Comparison of ENCODE assay signal across 15 cellular contexts in the genomic region with DNA sequence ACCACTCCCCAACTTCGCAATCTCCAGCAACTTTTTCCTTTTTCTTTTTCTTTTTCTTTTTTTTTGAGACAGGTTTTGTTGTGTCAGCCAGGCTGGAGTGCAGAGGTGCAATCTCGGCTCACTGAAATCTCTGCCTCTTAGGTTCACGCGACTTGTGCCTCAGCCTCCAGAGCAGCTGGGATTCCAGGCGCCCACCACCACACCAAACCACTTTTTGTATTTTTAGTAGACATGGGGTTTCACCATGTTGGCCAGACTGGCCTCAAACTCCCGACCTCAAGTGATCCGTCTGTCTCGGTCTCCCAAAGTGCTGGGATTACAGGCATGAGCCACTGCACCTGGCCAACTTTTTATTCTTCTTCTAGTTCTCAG. TPM values are rescaled to one million over a fixed set of nuclear protein-coding genes. Genes with fewer than 3 reads are reported as not detected.
DNase-seq lines count a peak whose midpoint lies in the region; ATAC-seq and TF ChIP-seq lines count a peak whose summit lies in the region.
"Had no signal": no experiment of that assay in that cellular context is flagged by ENCODE, and none has a peak within 500 bp of the region (broad histone marks: within the 10 kb centered on the region; RNA-seq: fewer than 3 reads in every experiment).

No MANE protein-coding gene starts in this region.

- H3K23ac ChIP-seq in mesenchymal stem cell (ENCODE audit: low read length in 2 of 2): no peak overlapping the region

- no peak overlapping the region for H4K91ac ChIP-seq in mesenchymal stem cell (ENCODE audit: low read length)

- H3K4me1 ChIP-seq in Caco-2 (peaks cover 6% of the 10 kb centered on the region; the same call in 1 of the 2 replicates), mesenchymal stem cell (ENCODE audit: control insufficient read depth, insufficient read depth, low read depth, low read length) (peaks cover 9% of the 10 kb centered on the region)
- H3K4me1 ChIP-seq: HAP-1, transverse colon had no signal

- H3K36me3 Mint-ChIP-seq in Caco-2 (ENCODE audit: insufficient read depth, unreplicated experiment): no peaks in the 10 kb centered on the region
- H3K36me3 Mint-ChIP-seq: activated naive CD4-positive, alpha-beta T cell treated with anti-CD3 and anti-CD28 coated beads, Interleukin-2, amount 50 U/mL, for 24 hours had no signal

- H3K4me1 Mint-ChIP-seq in Caco-2 (ENCODE audit: low read depth, unreplicated experiment): peaks cover 13% of the 10 kb centered on the region
- H3K4me1 Mint-ChIP-seq: activated naive CD4-positive, alpha-beta T cell treated with anti-CD3 and anti-CD28 coated beads, Interleukin-2, amount 50 U/mL, for 24 hours had no signal

- TF ChIP-seq CTCF in Caco-2 (IDR thresholded peaks at IDR 0.05; ENCODE audit: insufficient read depth in 1 of 2, low read depth in 1 of 2, low read length in 1 of 2, severe bottlenecking in 1 of 2, unreplicated experiment in 1 of 2): no peak

- no peak overlapping the region for H3K14ac ChIP-seq in mesenchymal stem cell (ENCODE audit: low read length in 2 of 2)

- no peak overlapping the region for H2BK15ac ChIP-seq in mesenchymal stem cell (ENCODE audit: low read depth, poor library complexity, severe bottlenecking)

- H3K36me3 ChIP-seq in Caco-2 (ENCODE audit: control insufficient read depth, insufficient read depth, low read length): no peaks in the 10 kb centered on the region
- H3K36me3 ChIP-seq in mesenchymal stem cell (ENCODE audit: control insufficient read depth in 1 of 2, insufficient read depth in 2 of 2, low read depth in 1 of 2, low read length in 2 of 2): no peaks in the 10 kb centered on the region
- H3K36me3 ChIP-seq: cardiac muscle cell, HAP-1, transverse colon had no signal

- peak overlapping the region; percentile 36 for H3K27ac ChIP-seq in mesenchymal stem cell (ENCODE audit: low read length, poor library complexity, severe bottlenecking)
- H3K27ac ChIP-seq: cardiac muscle cell, transverse colon had no signal

- no peak overlapping the region for H3K4me3 Mint-ChIP-seq in Caco-2 (ENCODE audit: unreplicated experiment)
- H3K4me3 Mint-ChIP-seq: activated naive CD4-positive, alpha-beta T cell treated with anti-CD3 and anti-CD28 coated beads, Interleukin-2, amount 50 U/mL, for 24 hours had no signal

- H4K8ac ChIP-seq in mesenchymal stem cell (ENCODE audit: low read length): no peak overlapping the region

- H3K9me3 ChIP-seq in Caco-2 (no peaks in the 10 kb centered on the region), mesenchymal stem cell (ENCODE audit: control insufficient read depth, low read length) (no peaks in the 10 kb centered on the region)
- H3K9me3 ChIP-seq: HAP-1, transverse colon had no signal

- H2AFZ ChIP-seq in mesenchymal stem cell (ENCODE audit: low read depth, low read length): no peak overlapping the region

- H2BK12ac ChIP-seq in mesenchymal stem cell (ENCODE audit: low read length in 2 of 2): no peak overlapping the region

- no peak overlapping the region for H3K4me2 ChIP-seq in mesenchymal stem cell (ENCODE audit: low read length, poor library complexity, severe bottlenecking)

- H2BK5ac ChIP-seq in mesenchymal stem cell (ENCODE audit: low read depth, low read length, poor library complexity, severe bottlenecking): no peak overlapping the region

- H3K18ac ChIP-seq in mesenchymal stem cell (ENCODE audit: low read depth in 1 of 2, low read length in 2 of 2): no peak overlapping the region

- peak overlapping the region; percentile 58 for H3K27ac Mint-ChIP-seq in Caco-2 (ENCODE audit: unreplicated experiment)
- H3K27ac Mint-ChIP-seq: activated naive CD4-positive, alpha-beta T cell treated with anti-CD3 and anti-CD28 coated beads, Interleukin-2, amount 50 U/mL, for 24 hours had no signal

- no TSS peak for BruUV-seq in Caco-2 (replicated peaks; lab: Mats Ljungman, UMichigan)

- H3K27me3 ChIP-seq in Caco-2 (replicated peaks; ENCODE audit: control insufficient read depth, insufficient read depth, low read length) (no peaks in the 10 kb centered on the region), mesenchymal stem cell (ENCODE audit: control insufficient read depth in 1 of 2, insufficient read depth in 1 of 2, low read length in 2 of 2) (no peaks in the 10 kb centered on the region)
- H3K27me3 ChIP-seq: cardiac muscle cell, transverse colon had no signal

- peaks cover 10% of the 10 kb centered on the region for H3K79me1 ChIP-seq in mesenchymal stem cell (replicated peaks; ENCODE audit: low read length, poor library complexity, severe bottlenecking)

- 95% methylated on average over 7 of the region's 8 CpGs for WGBS in mesenchymal stem cell

- H3K9me3 Mint-ChIP-seq in Caco-2 (ENCODE audit: unreplicated experiment): no peaks in the 10 kb centered on the region
- H3K9me3 Mint-ChIP-seq: activated naive CD4-positive, alpha-beta T cell treated with anti-CD3 and anti-CD28 coated beads, Interleukin-2, amount 50 U/mL, for 24 hours had no signal

- DNase-seq in Caco-2: no peak
- DNase-seq in mesenchymal stem cell: no peak
- DNase-seq in SKM-1 (lab: John Stamatoyannopoulos, UW; ENCODE audit: unreplicated experiment): no peak
- DNase-seq in SIG-M5 (lab: John Stamatoyannopoulos, UW): no peak
- DNase-seq in ACHN: no peak
- DNase-seq: kidney glomerular epithelial cell; NCI-H2029 treated with DMSO at 0.1 percent for 48 hours; stimulated activated CD4-positive, alpha-beta T cell treated with anti-CD3 and anti-CD28 coated beads, Interleukin-2, amount 100 ng/mL, for 24 hours; transverse colon had no signal

- H3K4me3 ChIP-seq in Caco-2 (ENCODE audit: low read depth, low read length) (no peak overlapping the region), mesenchymal stem cell (ENCODE audit: insufficient read depth in 1 of 2, low read depth in 1 of 2, low read length in 2 of 2) (no peak overlapping the region)
- H3K4me3 ChIP-seq: cardiac muscle cell, HAP-1, transverse colon had no signal

- intact Hi-C loops in Caco-2 (cut with micrococcal nuclease; ENCODE audit: unreplicated experiment): no loop called here

- H3K9ac ChIP-seq in mesenchymal stem cell (ENCODE audit: low read length): no peak overlapping the region

- POLR2A ChIA-PET in Caco-2 (lab: Charles Lee): no interaction called here

- no peak overlapping the region for H2AK5ac ChIP-seq in mesenchymal stem cell (ENCODE audit: low read length, severe bottlenecking)

- no peaks in the 10 kb centered on the region for H3K27me3 Mint-ChIP-seq in Caco-2 (ENCODE audit: insufficient read depth, unreplicated experiment)
- H3K27me3 Mint-ChIP-seq: activated naive CD4-positive, alpha-beta T cell treated with anti-CD3 and anti-CD28 coated beads, Interleukin-2, amount 50 U/mL, for 24 hours had no signal

- in situ Hi-C loops in ACHN (cut with HindIII; ENCODE audit: low pct_ligation_motif_present, low pct_unique_long_range_greater_than_20kb, low sequenced_read_pairs): no loop called here

- ATAC-seq in GM21515 (IDR thresholded peaks at IDR 0.05; ENCODE audit: unreplicated experiment): peak; percentile 13
- peak; percentile 4 for ATAC-seq in HG03196 (IDR thresholded peaks at IDR 0.05; ENCODE audit: unreplicated experiment)
- ATAC-seq in GM19035 (IDR thresholded peaks at IDR 0.05; ENCODE audit: unreplicated experiment): no peak

- no peak overlapping the region for H2BK120ac ChIP-seq in mesenchymal stem cell (ENCODE audit: low read depth, low read length)

- H3K4ac ChIP-seq in mesenchymal stem cell (ENCODE audit: low read depth in 1 of 2, low read length in 2 of 2): no peak overlapping the region

- CTCF ChIA-PET in Caco-2 (lab: Charles Lee): no interaction called here

RNA-seq across cellular contexts. Expression of a gene that starts 55.0 kb away (rescaled TPM):
- 19.9 and 21.9 TPM in 2 replicates for total RNA-seq in Caco-2 (2022)
- polyA plus RNA-seq in mesenchymal stem cell (2013, experiment 1 of 2): 2.9 TPM
- 2.5 TPM for polyA plus RNA-seq in mesenchymal stem cell (2013, experiment 2 of 2)
